Comparison of ENCODE assay signal across 2 cellular contexts in genomic region chr10:6707329-6707728, GRCh38.
TF ChIP-seq lines count a peak whose summit lies in the region.

No MANE protein-coding gene starts in this region.

TF ChIP-seq in HepG2, 621 proteins besides CTCF, POLR2A, EP300 and RAD21 (continued from another document and continues in another):
- TF ChIP-seq ZNF530 (CRISPR knock-in tag; IDR thresholded peaks at IDR 0.05; ENCODE audit: low read depth), result no peak
- peak; percentile 75 for TF ChIP-seq PBX2 (CRISPR knock-in tag; IDR thresholded peaks at IDR 0.05)
- TF ChIP-seq ZNF644 (CRISPR knock-in tag; IDR thresholded peaks at IDR 0.05; ENCODE audit: low read depth), result peak; percentile 52; the same call in 1 of the 2 replicates
- TF ChIP-seq NR2F6 (IDR thresholded peaks at IDR 0.05), result peak; percentile 22; the same call in 1 of the 2 replicates
- 0 out of 2 replicates have a peak, but pooled peaks have one; percentile 22 for TF ChIP-seq NR2F6 (CRISPR knock-in tag; IDR thresholded peaks at IDR 0.05)
- 0 out of 2 replicates have a peak, but pooled peaks have one; percentile 19 for TF ChIP-seq HMG20B (CRISPR knock-in tag; conservative IDR thresholded peaks at IDR 0.05)
- no peak for TF ChIP-seq ZFP36L1 (CRISPR knock-in tag; IDR thresholded peaks at IDR 0.05)
- no peak for TF ChIP-seq PTBP1 (IDR thresholded peaks at IDR 0.05; ENCODE audit: low read depth, low read length, poor library complexity, severe bottlenecking)
- 0 out of 2 replicates have a peak, but pooled peaks have one; percentile 28 for TF ChIP-seq MIXL1 (CRISPR knock-in tag; IDR thresholded peaks at IDR 0.05)
- peak; percentile 80 for TF ChIP-seq HNF4A (CRISPR knock-in tag; IDR thresholded peaks at IDR 0.05)
- TF ChIP-seq MIER2 (CRISPR knock-in tag; IDR thresholded peaks at IDR 0.05), result no peak
- no peak for TF ChIP-seq NFYB (CRISPR knock-in tag; IDR thresholded peaks at IDR 0.05)
- TF ChIP-seq FOXP1 (IDR thresholded peaks at IDR 0.05), result no peak
- TF ChIP-seq FOXP1 (CRISPR knock-in tag; IDR thresholded peaks at IDR 0.05), result peak; percentile 20; the same call in 1 of the 2 replicates
- no peak for TF ChIP-seq NR2F1 (CRISPR knock-in tag; IDR thresholded peaks at IDR 0.05)
- TF ChIP-seq SOX13 (IDR thresholded peaks at IDR 0.05), result no peak
- peak in 1 of 2 experiments; percentile 35; a peak in 1 of 4 replicates for TF ChIP-seq SOX13 (CRISPR knock-in tag; conservative IDR thresholded peaks at IDR 0.05 in 1 of 2, IDR thresholded peaks at IDR 0.05 in 1 of 2)
- TF ChIP-seq ISL2 (CRISPR knock-in tag; IDR thresholded peaks at IDR 0.05), result peak; percentile 36; the same call in 1 of the 2 replicates
- peak; percentile 42; the same call in 1 of the 2 replicates for TF ChIP-seq MEIS2 (CRISPR knock-in tag; IDR thresholded peaks at IDR 0.05)
- 0 out of 2 replicates have a peak, but pooled peaks have one; percentile 11 for TF ChIP-seq CEBPG (CRISPR knock-in tag; IDR thresholded peaks at IDR 0.05)
- TF ChIP-seq PAXIP1 (CRISPR knock-in tag; conservative IDR thresholded peaks at IDR 0.05), result peak; percentile 34; the same call in 1 of the 2 replicates
- TF ChIP-seq, protein P1, sequence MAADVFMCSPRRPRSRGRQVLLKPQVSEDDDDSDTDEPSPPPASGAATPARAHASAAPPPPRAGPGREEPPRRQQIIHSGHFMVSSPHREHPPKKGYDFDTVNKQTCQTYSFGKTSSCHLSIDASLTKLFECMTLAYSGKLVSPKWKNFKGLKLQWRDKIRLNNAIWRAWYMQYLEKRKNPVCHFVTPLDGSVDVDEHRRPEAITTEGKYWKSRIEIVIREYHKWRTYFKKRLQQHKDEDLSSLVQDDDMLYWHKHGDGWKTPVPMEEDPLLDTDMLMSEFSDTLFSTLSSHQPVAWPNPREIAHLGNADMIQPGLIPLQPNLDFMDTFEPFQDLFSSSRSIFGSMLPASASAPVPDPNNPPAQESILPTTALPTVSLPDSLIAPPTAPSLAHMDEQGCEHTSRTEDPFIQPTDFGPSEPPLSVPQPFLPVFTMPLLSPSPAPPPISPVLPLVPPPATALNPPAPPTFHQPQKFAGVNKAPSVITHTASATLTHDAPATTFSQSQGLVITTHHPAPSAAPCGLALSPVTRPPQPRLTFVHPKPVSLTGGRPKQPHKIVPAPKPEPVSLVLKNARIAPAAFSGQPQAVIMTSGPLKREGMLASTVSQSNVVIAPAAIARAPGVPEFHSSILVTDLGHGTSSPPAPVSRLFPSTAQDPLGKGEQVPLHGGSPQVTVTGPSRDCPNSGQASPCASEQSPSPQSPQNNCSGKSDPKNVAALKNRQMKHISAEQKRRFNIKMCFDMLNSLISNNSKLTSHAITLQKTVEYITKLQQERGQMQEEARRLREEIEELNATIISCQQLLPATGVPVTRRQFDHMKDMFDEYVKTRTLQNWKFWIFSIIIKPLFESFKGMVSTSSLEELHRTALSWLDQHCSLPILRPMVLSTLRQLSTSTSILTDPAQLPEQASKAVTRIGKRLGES (CRISPR knock-in tag; IDR thresholded peaks at IDR 0.05; ENCODE audit: borderline replicate concordance), result no peak

TF ChIP-seq in H1, 55 proteins besides CTCF, POLR2A, EP300 and RAD21 (continued from another document):
- TF ChIP-seq, protein P2, sequence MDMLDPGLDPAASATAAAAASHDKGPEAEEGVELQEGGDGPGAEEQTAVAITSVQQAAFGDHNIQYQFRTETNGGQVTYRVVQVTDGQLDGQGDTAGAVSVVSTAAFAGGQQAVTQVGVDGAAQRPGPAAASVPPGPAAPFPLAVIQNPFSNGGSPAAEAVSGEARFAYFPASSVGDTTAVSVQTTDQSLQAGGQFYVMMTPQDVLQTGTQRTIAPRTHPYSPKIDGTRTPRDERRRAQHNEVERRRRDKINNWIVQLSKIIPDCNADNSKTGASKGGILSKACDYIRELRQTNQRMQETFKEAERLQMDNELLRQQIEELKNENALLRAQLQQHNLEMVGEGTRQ (IDR thresholded peaks at IDR 0.05; ENCODE audit: low read length), result no peak
- TF ChIP-seq CBX8 (IDR thresholded peaks at IDR 0.05; ENCODE audit: borderline replicate concordance, low read depth, low read length) (no peak), SAP30 (IDR thresholded peaks at IDR 0.05; ENCODE audit: insufficient read depth, insufficient replicate concordance, low read length) (no peak), CREB1 (IDR thresholded peaks at IDR 0.05) (no peak), RFX5 (IDR thresholded peaks at IDR 0.05; ENCODE audit: borderline replicate concordance, low read depth, low read length) (no peak), CHD1 (IDR thresholded peaks at IDR 0.05; ENCODE audit: low read depth, low read length) (no peak), KDM5A (IDR thresholded peaks at IDR 0.05; ENCODE audit: low read length) (no peak), CTBP2 (IDR thresholded peaks at IDR 0.05; ENCODE audit: borderline replicate concordance, insufficient read depth, insufficient read length, low read length) (no peak), SP4 (IDR thresholded peaks at IDR 0.05; ENCODE audit: low read length) (no peak), RNF2 (IDR thresholded peaks at IDR 0.05; ENCODE audit: borderline replicate concordance, low read depth, low read length, missing control alignments, poor library complexity, severe bottlenecking) (no peak), BCL11A (IDR thresholded peaks at IDR 0.05; ENCODE audit: low read depth in 2 of 2, low read length in 2 of 2) (no peak), GTF2F1 (IDR thresholded peaks at IDR 0.05; ENCODE audit: borderline replicate concordance, low read depth, low read length) (no peak), ATF2 (IDR thresholded peaks at IDR 0.05; ENCODE audit: low read length) (no peak), CBX5 (IDR thresholded peaks at IDR 0.05; ENCODE audit: low read depth, low read length) (no peak), NANOG (IDR thresholded peaks at IDR 0.05; ENCODE audit: insufficient read depth, low read depth, low read length, poor library complexity, severe bottlenecking) (no peak)
- TF ChIP-seq, protein P3, sequence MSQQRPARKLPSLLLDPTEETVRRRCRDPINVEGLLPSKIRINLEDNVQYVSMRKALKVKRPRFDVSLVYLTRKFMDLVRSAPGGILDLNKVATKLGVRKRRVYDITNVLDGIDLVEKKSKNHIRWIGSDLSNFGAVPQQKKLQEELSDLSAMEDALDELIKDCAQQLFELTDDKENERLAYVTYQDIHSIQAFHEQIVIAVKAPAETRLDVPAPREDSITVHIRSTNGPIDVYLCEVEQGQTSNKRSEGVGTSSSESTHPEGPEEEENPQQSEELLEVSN (IDR thresholded peaks at IDR 0.05), result no peak
TF ChIP-seq in H1: peak in this region for 0.
